ENCODE assay signal across 2 cellular contexts in genomic region chr7:43905954-43906326, GRCh38.
TF ChIP-seq lines count a peak whose summit lies in the region.

No MANE protein-coding gene starts in this region.

TF ChIP-seq in HEK293T, 16 proteins besides CTCF, POLR2A, EP300 and RAD21 (continued from another document):
- TF ChIP-seq FOXM1 (IDR thresholded peaks at IDR 0.05; ENCODE audit: borderline replicate concordance) (no peak), NFRKB (IDR thresholded peaks at IDR 0.05) (no peak), SUZ12 (IDR thresholded peaks at IDR 0.05) (no peak), PKNOX1 (IDR thresholded peaks at IDR 0.05) (no peak), LEF1 (IDR thresholded peaks at IDR 0.05; ENCODE audit: borderline replicate concordance) (no peak), CTBP1 (IDR thresholded peaks at IDR 0.05; ENCODE audit: borderline replicate concordance) (no peak), ELF4 (IDR thresholded peaks at IDR 0.05) (no peak), L3MBTL2 (conservative IDR thresholded peaks at IDR 0.05) (no peak), FOXK2 (IDR thresholded peaks at IDR 0.05) (no peak), BHLHE40 (IDR thresholded peaks at IDR 0.05; ENCODE audit: borderline replicate concordance) (no peak), TARDBP (IDR thresholded peaks at IDR 0.05) (no peak)
TF ChIP-seq in HEK293T: peak in this region for 0.

TF ChIP-seq in endothelial cell of umbilical vein, 7 proteins besides CTCF, POLR2A, EP300 and RAD21:
- TF ChIP-seq, protein P1, sequence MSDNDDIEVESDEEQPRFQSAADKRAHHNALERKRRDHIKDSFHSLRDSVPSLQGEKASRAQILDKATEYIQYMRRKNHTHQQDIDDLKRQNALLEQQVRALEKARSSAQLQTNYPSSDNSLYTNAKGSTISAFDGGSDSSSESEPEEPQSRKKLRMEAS (IDR thresholded peaks at IDR 0.05; ENCODE audit: insufficient read depth, insufficient read length): no peak
- TF ChIP-seq POLR2AphosphoS5 (IDR thresholded peaks at IDR 0.05; ENCODE audit: insufficient read depth, low read depth, low read length): no peak
- no peak for TF ChIP-seq JUN (IDR thresholded peaks at IDR 0.05; ENCODE audit: borderline replicate concordance, insufficient read depth, insufficient read length, low read depth)
- TF ChIP-seq EZH2 (IDR thresholded peaks at IDR 0.05; ENCODE audit: borderline replicate concordance, low read depth, low read length, severe bottlenecking): no peak
- TF ChIP-seq FOS (IDR thresholded peaks at IDR 0.05; ENCODE audit: borderline replicate concordance, insufficient read depth, low read length): no peak
- no peak for TF ChIP-seq MYC (IDR thresholded peaks at IDR 0.05; ENCODE audit: low read depth, low read length)
- no peak for TF ChIP-seq GATA2 (IDR thresholded peaks at IDR 0.05; ENCODE audit: insufficient read depth, insufficient read length, low read depth, low read length)
